In genomic region chr2:170524828-170525565, GRCh38 we compare ENCODE assay signal across 12 cellular contexts.
DNase-seq lines count a peak whose midpoint lies in the region; ATAC-seq, FAIRE-seq and TF ChIP-seq lines count a peak whose summit lies in the region.
"Had no signal": no experiment of that assay in that cellular context is flagged by ENCODE, and none has a peak within 500 bp of the region (broad histone marks: within the 10 kb centered on the region; RNA-seq: fewer than 3 reads in every experiment).

No MANE protein-coding gene starts in this region.

- H4K20me1 ChIP-seq in endothelial cell of umbilical vein (replicated peaks; ENCODE audit: control insufficient read depth, extremely low read depth, insufficient read depth, low read length) = no peaks in the 10 kb centered on the region

- H3K27ac Mint-ChIP-seq in activated CD8-positive, alpha-beta T cell treated with anti-CD3 and anti-CD28 coated beads, Interleukin-2, amount 10 ng/mL, durations not matched to agents 7 days and 5 days = peak overlapping the region; percentile 5
- H3K27ac Mint-ChIP-seq in activated CD8-positive, alpha-beta T cell treated with anti-CD3 and anti-CD28 coated beads for 36 hours = no peak overlapping the region
- H3K27ac Mint-ChIP-seq: activated B cell treated with CpG ODN at 0.5 μM for 24 hours had no signal

- H3K4me1 ChIP-seq in endothelial cell of umbilical vein (ENCODE audit: control insufficient read depth, extremely low read depth, insufficient read depth, low read length) = peaks cover 22% of the 10 kb centered on the region
- H3K4me1 ChIP-seq in uterus = peaks cover 0 to 6% of the 10 kb centered on the region in 2 donors

- ATAC-seq in activated CD8-positive, alpha-beta T cell treated with anti-CD3 and anti-CD28 coated beads, Interleukin-2, amount 10 ng/mL, durations not matched to agents 7 days and 5 days = peak; percentile 65
- no peak for ATAC-seq in activated CD8-positive, alpha-beta T cell treated with anti-CD3 and anti-CD28 coated beads for 36 hours
- ATAC-seq in HG03196 (IDR thresholded peaks at IDR 0.05; ENCODE audit: unreplicated experiment) = peak; percentile 46

- H3K36me3 ChIP-seq in endothelial cell of umbilical vein (ENCODE audit: control insufficient read depth in 2 of 2, extremely low read depth in 1 of 2, insufficient read depth in 2 of 2, low read length in 2 of 2) (no peaks in the 10 kb centered on the region), uterus (no peaks in the 10 kb centered on the region)

- BruUV-seq in endothelial cell of umbilical vein (replicated peaks; lab: Mats Ljungman, UMichigan) = TSS peak; percentile 50

- H3K9me3 ChIP-seq in endothelial cell of umbilical vein (replicated peaks; ENCODE audit: control insufficient read depth, insufficient read depth, low read length) (no peaks in the 10 kb centered on the region), uterus (no peaks in the 10 kb centered on the region)

- H3K4me1 Mint-ChIP-seq in activated CD8-positive, alpha-beta T cell treated with anti-CD3 and anti-CD28 coated beads, Interleukin-2, amount 10 ng/mL, durations not matched to agents 7 days and 5 days (ENCODE audit: low read depth) = peaks cover 18% of the 10 kb centered on the region
- peaks cover 2% of the 10 kb centered on the region for H3K4me1 Mint-ChIP-seq in activated CD8-positive, alpha-beta T cell treated with anti-CD3 and anti-CD28 coated beads for 36 hours (ENCODE audit: low read depth)
- H3K4me1 Mint-ChIP-seq: activated B cell treated with CpG ODN at 0.5 μM for 24 hours had no signal

- intact Hi-C loops in activated CD8-positive, alpha-beta T cell treated with anti-CD3 and anti-CD28 coated beads for 36 hours (cut with micrococcal nuclease) = no loop called here
- intact Hi-C loops in endothelial cell of umbilical vein (cut with micrococcal nuclease) = loop anchor here (1.0 kb wide), 2 partner anchors 21 to 29 kb away; no protein-coding TSS in a partner anchor
- intact Hi-C loops in uterus (cut with DNase I; ENCODE audit: low total_unique reads) = no loop called here

- DNase-seq in activated CD8-positive, alpha-beta T cell treated with anti-CD3 and anti-CD28 coated beads, Interleukin-2, amount 10 ng/mL, durations not matched to agents 7 days and 5 days = no peak
- no peak for DNase-seq in activated CD8-positive, alpha-beta T cell treated with anti-CD3 and anti-CD28 coated beads for 36 hours
- DNase-seq in endothelial cell of umbilical vein (ENCODE audit: low read depth, low spot score) = no peak
- no peak for DNase-seq in uterus
- DNase-seq in NCI-H748 treated with DMSO at 0.1 percent for 48 hours (lab: John Stamatoyannopoulos, UW) = no peak
- DNase-seq in NK-92 (lab: John Stamatoyannopoulos, UW; ENCODE audit: unreplicated experiment) = no peak
- DNase-seq in NOMO-1 treated with DMSO at 0.1 percent for 48 hours (lab: John Stamatoyannopoulos, UW; ENCODE audit: unreplicated experiment) = no peak
- DNase-seq: activated B cell treated with CpG ODN at 0.5 μM for 24 hours; central memory CD4-positive, alpha-beta T cell; NCI-H1417 had no signal

- peak overlapping the region; percentile 26 for H2AFZ ChIP-seq in endothelial cell of umbilical vein (ENCODE audit: low read depth, low read length)

- H3K4me2 ChIP-seq in endothelial cell of umbilical vein (ENCODE audit: insufficient read depth, low read length) = peak overlapping the region; percentile 57

- no peaks in the 10 kb centered on the region for H3K36me3 Mint-ChIP-seq in activated CD8-positive, alpha-beta T cell treated with anti-CD3 and anti-CD28 coated beads, Interleukin-2, amount 10 ng/mL, durations not matched to agents 7 days and 5 days (ENCODE audit: low read depth)
- no peaks in the 10 kb centered on the region for H3K36me3 Mint-ChIP-seq in activated CD8-positive, alpha-beta T cell treated with anti-CD3 and anti-CD28 coated beads for 36 hours (ENCODE audit: low read depth)

- CTCF ChIA-PET in activated CD8-positive, alpha-beta T cell treated with anti-CD3 and anti-CD28 coated beads, Interleukin-2, amount 10 ng/mL, durations not matched to agents 7 days and 5 days (lab: Charles Lee) = no interaction called here
- CTCF ChIA-PET in activated CD8-positive, alpha-beta T cell treated with anti-CD3 and anti-CD28 coated beads for 36 hours (lab: Charles Lee) = interaction anchor here (1.4 kb wide), 1 partner anchor 18 kb away, joined by 3 read pairs; no protein-coding TSS in a partner anchor
- CTCF ChIA-PET in endothelial cell of umbilical vein (lab: Charles Lee) = interaction anchor here (1.0 kb wide), 1 partner anchor 16 kb away, joined by 4 read pairs; no protein-coding TSS in a partner anchor

- no peak for TF ChIP-seq POLR2A in endothelial cell of umbilical vein (IDR thresholded peaks at IDR 0.05; ENCODE audit: low read depth, low read length)
- TF ChIP-seq POLR2A in uterus (IDR thresholded peaks at IDR 0.05) = no peak

- FAIRE-seq in endothelial cell of umbilical vein (lab: Jason Lieb, UNC) = no peak
- FAIRE-seq: A204.1 had no signal

- no peak overlapping the region for H3K4me3 Mint-ChIP-seq in activated CD8-positive, alpha-beta T cell treated with anti-CD3 and anti-CD28 coated beads, Interleukin-2, amount 10 ng/mL, durations not matched to agents 7 days and 5 days
- H3K4me3 Mint-ChIP-seq in activated CD8-positive, alpha-beta T cell treated with anti-CD3 and anti-CD28 coated beads for 36 hours = no peak overlapping the region
- H3K4me3 Mint-ChIP-seq: activated B cell treated with CpG ODN at 0.5 μM for 24 hours had no signal

- dilution Hi-C loops in endothelial cell of umbilical vein (cut with MboI; ENCODE audit: extremely low pct_ligation_motif_present, low sequenced_read_pairs) = no loop called here

- no peaks in the 10 kb centered on the region for H3K9me3 Mint-ChIP-seq in activated CD8-positive, alpha-beta T cell treated with anti-CD3 and anti-CD28 coated beads, Interleukin-2, amount 10 ng/mL, durations not matched to agents 7 days and 5 days (ENCODE audit: insufficient read depth)
- no peaks in the 10 kb centered on the region for H3K9me3 Mint-ChIP-seq in activated CD8-positive, alpha-beta T cell treated with anti-CD3 and anti-CD28 coated beads for 36 hours
- H3K9me3 Mint-ChIP-seq: activated B cell treated with CpG ODN at 0.5 μM for 24 hours had no signal

- POLR2A ChIA-PET in activated CD8-positive, alpha-beta T cell treated with anti-CD3 and anti-CD28 coated beads, Interleukin-2, amount 10 ng/mL, durations not matched to agents 7 days and 5 days (lab: Charles Lee) = no interaction called here
- POLR2A ChIA-PET in activated CD8-positive, alpha-beta T cell treated with anti-CD3 and anti-CD28 coated beads for 36 hours (lab: Charles Lee) = interaction anchor here (0.7 kb wide), 1 partner anchor 834 kb away, joined by 3 read pairs; no protein-coding TSS in a partner anchor
- POLR2A ChIA-PET in endothelial cell of umbilical vein (lab: Charles Lee) = no interaction called here

- H3K9ac ChIP-seq in endothelial cell of umbilical vein (replicated peaks; ENCODE audit: extremely low read depth, insufficient read depth, low read length) = peak overlapping the region; percentile 57

- H3K79me2 ChIP-seq in endothelial cell of umbilical vein (ENCODE audit: control insufficient read depth, insufficient read depth, low read length) = no peaks in the 10 kb centered on the region

- H3K27me3 ChIP-seq in endothelial cell of umbilical vein (ENCODE audit: control insufficient read depth in 2 of 2, insufficient read depth in 2 of 2, low read length in 2 of 2) (no peaks in the 10 kb centered on the region), uterus (no peaks in the 10 kb centered on the region)

- H3K27me3 Mint-ChIP-seq in activated CD8-positive, alpha-beta T cell treated with anti-CD3 and anti-CD28 coated beads, Interleukin-2, amount 10 ng/mL, durations not matched to agents 7 days and 5 days (ENCODE audit: low read depth) = peaks cover 12% of the 10 kb centered on the region
- H3K27me3 Mint-ChIP-seq in activated CD8-positive, alpha-beta T cell treated with anti-CD3 and anti-CD28 coated beads for 36 hours = peaks cover 4% of the 10 kb centered on the region

- no peak for TF ChIP-seq CTCF in activated CD8-positive, alpha-beta T cell treated with anti-CD3 and anti-CD28 coated beads for 36 hours (IDR thresholded peaks at IDR 0.05)
- TF ChIP-seq CTCF in endothelial cell of umbilical vein (IDR thresholded peaks at IDR 0.05; ENCODE audit: extremely low read depth in 1 of 2, insufficient read depth in 1 of 2, low read depth in 1 of 2, low read length in 2 of 2) (no peak), uterus (IDR thresholded peaks at IDR 0.05) (no peak)

- H3K4me3 ChIP-seq in endothelial cell of umbilical vein (replicated peaks in 1 of 3; ENCODE audit: insufficient read depth in 1 of 3, low read depth in 1 of 3, low read length in 3 of 3) (no peak overlapping the region), uterus (no peak overlapping the region)

- no peaks in the 10 kb centered on the region for H3K9me1 ChIP-seq in endothelial cell of umbilical vein (replicated peaks; ENCODE audit: control insufficient read depth, extremely low read depth, insufficient read depth, low read length)

- H3K27ac ChIP-seq in endothelial cell of umbilical vein (ENCODE audit: insufficient read depth, low read depth, low read length) = peak overlapping the region; percentile 73
- H3K27ac ChIP-seq in uterus = peak overlapping the region; percentile 75 to 79

TF ChIP-seq in endothelial cell of umbilical vein, 7 proteins besides CTCF, POLR2A, EP300 and RAD21:
- TF ChIP-seq JUN (IDR thresholded peaks at IDR 0.05; ENCODE audit: borderline replicate concordance, insufficient read depth, insufficient read length, low read depth) (no peak), POLR2AphosphoS5 (IDR thresholded peaks at IDR 0.05; ENCODE audit: insufficient read depth, low read depth, low read length) (no peak), EZH2 (IDR thresholded peaks at IDR 0.05; ENCODE audit: borderline replicate concordance, low read depth, low read length, severe bottlenecking) (no peak), GATA2 (IDR thresholded peaks at IDR 0.05; ENCODE audit: insufficient read depth, insufficient read length, low read depth, low read length) (no peak), MYC (IDR thresholded peaks at IDR 0.05; ENCODE audit: low read depth, low read length) (no peak), FOS (IDR thresholded peaks at IDR 0.05; ENCODE audit: borderline replicate concordance, insufficient read depth, low read length) (no peak)
- TF ChIP-seq, protein P1, sequence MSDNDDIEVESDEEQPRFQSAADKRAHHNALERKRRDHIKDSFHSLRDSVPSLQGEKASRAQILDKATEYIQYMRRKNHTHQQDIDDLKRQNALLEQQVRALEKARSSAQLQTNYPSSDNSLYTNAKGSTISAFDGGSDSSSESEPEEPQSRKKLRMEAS (IDR thresholded peaks at IDR 0.05; ENCODE audit: insufficient read depth, insufficient read length) = no peak
TF ChIP-seq in endothelial cell of umbilical vein: peak in this region for 0.
